Comparison of ENCODE assay signal across 10 cellular contexts in the genomic region with DNA sequence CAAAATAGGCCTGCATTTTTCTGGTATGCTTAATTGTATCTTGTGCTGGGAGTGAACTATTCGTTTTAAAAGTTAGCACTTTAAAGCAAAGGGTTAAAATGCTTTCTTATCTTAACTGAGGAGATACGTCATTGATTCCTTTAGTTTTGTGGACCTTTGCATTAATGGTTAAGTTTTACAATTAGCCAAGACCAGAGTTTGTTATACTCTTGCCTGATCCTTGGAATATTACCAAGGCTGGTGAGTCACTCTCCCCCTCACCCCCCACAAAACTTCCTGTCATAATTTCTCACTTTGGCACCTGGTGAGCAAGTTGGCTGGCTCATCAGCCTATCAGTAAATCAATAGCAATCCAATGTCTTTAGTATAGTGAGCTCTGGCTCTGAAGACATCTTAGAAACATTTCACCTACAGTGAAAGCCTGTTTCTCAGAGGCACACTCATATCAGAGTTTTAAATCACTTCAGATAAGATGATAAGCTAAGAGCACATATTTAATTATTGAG.
A peak's percentile ranks its signal among the peaks of the same experiment; 100 is the strongest.
DNase-seq lines count a peak whose midpoint lies in the region; ATAC-seq, FAIRE-seq and TF ChIP-seq lines count a peak whose summit lies in the region.
"Had no signal": no experiment of that assay in that cellular context is flagged by ENCODE, and none has a peak within 500 bp of the region (broad histone marks: within the 10 kb centered on the region; RNA-seq: fewer than 3 reads in every experiment).

No MANE protein-coding gene starts in this region.

- H3K27ac Mint-ChIP-seq in activated naive CD4-positive, alpha-beta T cell treated with anti-CD3 and anti-CD28 coated beads, Interleukin-2, amount 10 ng/mL, durations not matched to agents 7 days and 5 days: no peak overlapping the region

- no peaks in the 10 kb centered on the region for H3K4me1 Mint-ChIP-seq in activated naive CD4-positive, alpha-beta T cell treated with anti-CD3 and anti-CD28 coated beads, Interleukin-2, amount 10 ng/mL, durations not matched to agents 7 days and 5 days

- DNase-seq in H54 (ENCODE audit: insufficient read length, low spot score) (no peak), RWPE2 (ENCODE audit: low spot score) (no peak), fibroblast of pulmonary artery (ENCODE audit: low read depth) (peak; percentile 79), retinal pigment epithelial cell (ENCODE audit: low read depth) (peak; percentile 45), NOMO-1 (lab: John Stamatoyannopoulos, UW; ENCODE audit: unreplicated experiment in 2 of 2) (no peak), NCI-H82 (lab: John Stamatoyannopoulos, UW) (no peak), NCI-H345 treated with DMSO at 0.1 percent for 48 hours (lab: John Stamatoyannopoulos, UW; ENCODE audit: unreplicated experiment) (no peak)
- no peak for DNase-seq in activated naive CD4-positive, alpha-beta T cell treated with anti-CD3 and anti-CD28 coated beads, Interleukin-2, amount 10 ng/mL, durations not matched to agents 7 days and 5 days
- DNase-seq: NCI-H1694 treated with DMSO at 0.1 percent for 48 hours had no signal

- no peak overlapping the region for H3K4me3 ChIP-seq in RWPE2 (ENCODE audit: severe bottlenecking)
- H3K4me3 ChIP-seq in fibroblast of pulmonary artery (replicated peaks; ENCODE audit: low read depth, low read length): no peak overlapping the region
- no peak overlapping the region for H3K4me3 ChIP-seq in retinal pigment epithelial cell (ENCODE audit: low read length)
- H3K4me3 ChIP-seq: cardiac muscle cell had no signal

- no peak overlapping the region for H3K4me3 Mint-ChIP-seq in activated naive CD4-positive, alpha-beta T cell treated with anti-CD3 and anti-CD28 coated beads, Interleukin-2, amount 10 ng/mL, durations not matched to agents 7 days and 5 days

- no peaks in the 10 kb centered on the region for H3K9me3 Mint-ChIP-seq in activated naive CD4-positive, alpha-beta T cell treated with anti-CD3 and anti-CD28 coated beads, Interleukin-2, amount 10 ng/mL, durations not matched to agents 7 days and 5 days

- no peaks in the 10 kb centered on the region for H3K9me3 ChIP-seq in RWPE2 (ENCODE audit: severe bottlenecking)

- peaks cover 31% of the 10 kb centered on the region for H3K4me1 ChIP-seq in RWPE2 (ENCODE audit: insufficient read depth, poor library complexity, severe bottlenecking)

- no peaks in the 10 kb centered on the region for H3K27me3 ChIP-seq in RWPE2 (ENCODE audit: insufficient read depth, poor library complexity, severe bottlenecking)
- H3K27me3 ChIP-seq: cardiac muscle cell had no signal

- ATAC-seq in RWPE2 (ENCODE audit: low read depth): peak; percentile 93

- H3K36me3 Mint-ChIP-seq in activated naive CD4-positive, alpha-beta T cell treated with anti-CD3 and anti-CD28 coated beads, Interleukin-2, amount 10 ng/mL, durations not matched to agents 7 days and 5 days: no peaks in the 10 kb centered on the region

- TF ChIP-seq POLR2A in H54 (IDR thresholded peaks at IDR 0.05; ENCODE audit: low read depth, low read length): no peak

- no peaks in the 10 kb centered on the region for H3K36me3 ChIP-seq in RWPE2 (ENCODE audit: low read depth)
- H3K36me3 ChIP-seq: cardiac muscle cell had no signal

- CTCF ChIA-PET in activated naive CD4-positive, alpha-beta T cell treated with anti-CD3 and anti-CD28 coated beads, Interleukin-2, amount 10 ng/mL, durations not matched to agents 7 days and 5 days (lab: Charles Lee): no interaction called here

- H3K27me3 Mint-ChIP-seq in activated naive CD4-positive, alpha-beta T cell treated with anti-CD3 and anti-CD28 coated beads, Interleukin-2, amount 10 ng/mL, durations not matched to agents 7 days and 5 days: no peaks in the 10 kb centered on the region

- peak overlapping the region; percentile 42 for H3K27ac ChIP-seq in RWPE2 (ENCODE audit: poor library complexity, severe bottlenecking)
- H3K27ac ChIP-seq: cardiac muscle cell had no signal

- TF ChIP-seq CTCF in RWPE2 (IDR thresholded peaks at IDR 0.05; ENCODE audit: poor library complexity, severe bottlenecking): no peak
- no peak for TF ChIP-seq CTCF in fibroblast of pulmonary artery (IDR thresholded peaks at IDR 0.05; ENCODE audit: low read length, missing control alignments)
- TF ChIP-seq CTCF in retinal pigment epithelial cell (conservative IDR thresholded peaks at IDR 0.05; ENCODE audit: low read depth, low read length): no peak

- peak; percentile 89 for FAIRE-seq in H54 (lab: Jason Lieb, UNC)

Comparison
In these comparisons a context has a peak if more than half of its experiments do, and no peak if none do; other contexts are left out.
1. DNase-seq: peak in fibroblast of pulmonary artery (single experiment) and retinal pigment epithelial cell (single experiment); none in H54 (single experiment), RWPE2 (single experiment), NOMO-1 (0 of 2), NCI-H82 (single experiment), NCI-H345 treated with DMSO at 0.1 percent for 48 hours (single experiment) and activated naive CD4-positive, alpha-beta T cell treated with anti-CD3 and anti-CD28 coated beads, Interleukin-2, amount 10 ng/mL, durations not matched to agents 7 days and 5 days (single experiment).